In genomic region chr5:76591366-76591765, GRCh38 we compare ENCODE assay signal across 16 cellular contexts. TPM values are rescaled to one million over a fixed set of nuclear protein-coding genes. Genes with fewer than 3 reads are reported as not detected.
DNase-seq lines count a peak whose midpoint lies in the region; ATAC-seq, FAIRE-seq and TF ChIP-seq lines count a peak whose summit lies in the region.
"Had no signal": no experiment of that assay in that cellular context is flagged by ENCODE, and none has a peak within 500 bp of the region (broad histone marks: within the 10 kb centered on the region; RNA-seq: fewer than 3 reads in every experiment).

No MANE protein-coding gene starts in this region.

- H3K4me3 ChIP-seq in OCI-LY3 (ENCODE audit: low read length): no peak overlapping the region
- H3K4me3 ChIP-seq in lower lobe of right lung: no peak overlapping the region
- H3K4me3 ChIP-seq: A549, GM23248 had no signal

- intact Hi-C loops in lower lobe of right lung (cut with DNase I): no loop called here

- H3K36me3 ChIP-seq in OCI-LY3 (replicated peaks; ENCODE audit: low read depth, low read length) (peaks cover 3% of the 10 kb centered on the region), lower lobe of right lung (no peaks in the 10 kb centered on the region)
- H3K36me3 ChIP-seq: BE2C had no signal

- DNase-seq in GM12892 (ENCODE audit: insufficient read length) (no peak), DMS114 treated with DMSO at 0.1 percent for 48 hours (lab: John Stamatoyannopoulos, UW; ENCODE audit: unreplicated experiment) (no peak), lower lobe of right lung (no peak)
- no peak for DNase-seq in central memory CD8-positive, alpha-beta T cell (ENCODE audit: low spot score in 2 of 2)
- DNase-seq: BE2C; Caco-2; CD8-positive, alpha-beta memory T cell; GM23248; IMR-90 had no signal

- no peaks in the 10 kb centered on the region for H3K27me3 Mint-ChIP-seq in central memory CD8-positive, alpha-beta T cell
- H3K27me3 Mint-ChIP-seq: CD8-positive, alpha-beta memory T cell had no signal

- TF ChIP-seq CTCF in OCI-LY3 (IDR thresholded peaks at IDR 0.05; ENCODE audit: low read depth, low read length) (no peak), lower lobe of right lung (IDR thresholded peaks at IDR 0.05) (no peak)

- TF ChIP-seq POLR2A in GM12892 (IDR thresholded peaks at IDR 0.05; ENCODE audit: low read depth, low read length): no peak

- no peaks in the 10 kb centered on the region for H3K9me3 ChIP-seq in OCI-LY3 (ENCODE audit: insufficient read depth, low read length)
- H3K9me3 ChIP-seq in lower lobe of right lung: no peaks in the 10 kb centered on the region
- H3K9me3 ChIP-seq: A549, BE2C, Caco-2 had no signal

- peak overlapping the region; percentile 65 for H3K27ac Mint-ChIP-seq in central memory CD8-positive, alpha-beta T cell (ENCODE audit: low read depth)

- H2AFZ ChIP-seq in OCI-LY3 (ENCODE audit: low read depth, low read length): peak overlapping the region; percentile 4; the same call in 1 of the 2 replicates
- H2AFZ ChIP-seq: GM23248 had no signal

- ATAC-seq in central memory CD8-positive, alpha-beta T cell (replicated peaks; ENCODE audit: extremely low read depth, poor library complexity, severe bottlenecking): no peak
- ATAC-seq in HG02623 (IDR thresholded peaks at IDR 0.05; ENCODE audit: unreplicated experiment) (no peak), lower lobe of right lung (no peak)
- ATAC-seq: A549, HCT116 had no signal

- H3K4me1 ChIP-seq in OCI-LY3 (ENCODE audit: low read length) (peaks cover 27% of the 10 kb centered on the region), lower lobe of right lung (no peaks in the 10 kb centered on the region)
- H3K4me1 ChIP-seq: A549, BE2C, Caco-2 had no signal

- H3K79me2 ChIP-seq in OCI-LY3 (ENCODE audit: low read length): no peaks in the 10 kb centered on the region

- peak overlapping the region; percentile 83; the same call in 1 of the 2 replicates for H3K27ac ChIP-seq in OCI-LY3 (ENCODE audit: low read length)
- no peak overlapping the region for H3K27ac ChIP-seq in lower lobe of right lung
- H3K27ac ChIP-seq: A549, C4-2B, GM23248 had no signal

- peaks cover 43% of the 10 kb centered on the region for H3K36me3 Mint-ChIP-seq in central memory CD8-positive, alpha-beta T cell (ENCODE audit: insufficient read depth)

- peak overlapping the region; percentile 27 for H3K4me2 ChIP-seq in OCI-LY3 (ENCODE audit: low read length)
- H3K4me2 ChIP-seq: A549 had no signal

- no peaks in the 10 kb centered on the region for H3K9me3 Mint-ChIP-seq in central memory CD8-positive, alpha-beta T cell
- H3K9me3 Mint-ChIP-seq: CD8-positive, alpha-beta memory T cell had no signal

- no peak overlapping the region for H3K4me3 Mint-ChIP-seq in central memory CD8-positive, alpha-beta T cell
- H3K4me3 Mint-ChIP-seq: CD8-positive, alpha-beta memory T cell had no signal

- peak; percentile 9 for FAIRE-seq in GM12892 (lab: Jason Lieb, UNC)
- FAIRE-seq: A549, GM18507, H54 had no signal

- H3K9ac ChIP-seq in OCI-LY3 (ENCODE audit: low read length): no peak overlapping the region
- H3K9ac ChIP-seq: GM23248 had no signal

- H3K4me1 Mint-ChIP-seq in central memory CD8-positive, alpha-beta T cell: peaks cover 14% of the 10 kb centered on the region

- H3K27me3 ChIP-seq in OCI-LY3 (ENCODE audit: low read depth, low read length) (no peaks in the 10 kb centered on the region), lower lobe of right lung (ENCODE audit: low read depth) (no peaks in the 10 kb centered on the region)

- H4K20me1 ChIP-seq in OCI-LY3 (ENCODE audit: insufficient read depth, low read length): no peaks in the 10 kb centered on the region

RNA-seq across cellular contexts. Expression of gene F2RL2, which starts 31.8 kb away (rescaled TPM):
- polyA plus RNA-seq in GM12892 (2012; ENCODE audit: missing spikeins): 0.23 TPM
- not detected for total RNA-seq in lower lobe of right lung
- total RNA-seq: Caco-2, GM23248 had no signal
- polyA plus RNA-seq: GM23248 had no signal
